In the genomic region with DNA sequence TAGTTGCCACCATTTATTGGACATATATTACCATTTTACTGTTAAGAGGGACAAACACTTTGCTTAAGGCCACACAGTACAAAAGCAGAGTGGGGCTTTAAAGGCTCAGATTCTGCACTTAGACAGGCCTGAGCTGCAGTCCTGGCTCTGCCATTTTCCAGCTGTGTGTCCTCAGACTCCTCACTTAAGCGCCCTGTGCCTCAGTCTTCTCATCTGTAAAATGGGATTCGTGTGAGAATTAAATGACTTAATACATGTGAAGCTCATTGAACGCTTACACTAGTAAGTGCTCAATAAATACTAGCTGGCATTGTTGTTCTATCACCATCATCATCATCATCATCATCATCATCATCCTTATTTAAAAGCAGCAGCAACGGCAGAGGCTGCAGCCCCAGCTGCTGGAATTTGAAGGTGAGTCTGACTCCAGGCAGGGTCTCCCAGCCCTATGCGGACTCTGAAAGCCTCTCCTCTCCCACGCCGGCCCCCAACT, we compare ENCODE assay signal across 23 cellular contexts. TPM values are rescaled to one million over a fixed set of nuclear protein-coding genes. Genes with fewer than 3 reads are reported as not detected.
DNase-seq lines count a peak whose midpoint lies in the region; ATAC-seq and TF ChIP-seq lines count a peak whose summit lies in the region.
"Had no signal": no experiment of that assay in that cellular context is flagged by ENCODE, and none has a peak within 500 bp of the region (broad histone marks: within the 10 kb centered on the region; RNA-seq: fewer than 3 reads in every experiment).

No MANE protein-coding gene starts in this region.

- TF ChIP-seq CTCF in natural killer cell (IDR thresholded peaks at IDR 0.05) (no peak), brain (conservative IDR thresholded peaks at IDR 0.05) (no peak)

- intact Hi-C loops in natural killer cell (cut with micrococcal nuclease), result no loop called here
- intact Hi-C loops in cardiac septum (cut with DNase I), result no loop called here

- no peaks in the 10 kb centered on the region for H3K9me3 Mint-ChIP-seq in natural killer cell treated with Interleukin-12 subunit alpha and Interleukin-12 subunit beta and Interleukin-15 and Interleukin-18, amount 100 ng/mL, for 72 hours
- H3K9me3 Mint-ChIP-seq in natural killer cell (no peaks in the 10 kb centered on the region), brain (peaks cover 0 to 8% (median 0%) of the 10 kb centered on the region in 5 experiments)
- H3K9me3 Mint-ChIP-seq: activated T-cell treated with anti-CD3 and anti-CD28 coated beads, Interleukin-2, amount 50 U/mL, for 72 hours had no signal

- no peaks in the 10 kb centered on the region for H3K36me3 Mint-ChIP-seq in natural killer cell treated with Interleukin-12 subunit alpha and Interleukin-12 subunit beta and Interleukin-15 and Interleukin-18, amount 100 ng/mL, for 72 hours
- H3K36me3 Mint-ChIP-seq in natural killer cell, result no peaks in the 10 kb centered on the region
- no peaks in the 10 kb centered on the region for H3K36me3 Mint-ChIP-seq in brain

- peak; percentile 18 for DNase-seq in natural killer cell treated with Interleukin-12 subunit alpha and Interleukin-12 subunit beta and Interleukin-15 and Interleukin-18, amount 100 ng/mL, for 72 hours (ENCODE audit: low spot score)
- DNase-seq in natural killer cell (no peak), mesenteric fat pad (ENCODE audit: low spot score) (peak; percentile 41), Ammon's horn (ENCODE audit: low spot score) (no peak), LoVo (ENCODE audit: low spot score) (no peak), cardiac septum (ENCODE audit: low spot score) (no peak), activated gamma-delta T cell (lab: John Stamatoyannopoulos, UW) (no peak)
- DNase-seq: activated naive CD4-positive, alpha-beta T cell treated with anti-CD3 and anti-CD28 coated beads, Interleukin-2, amount 50 U/mL, for 16 hours; activated T-cell treated with anti-CD3 and anti-CD28 coated beads, Interleukin-2, amount 50 U/mL, for 72 hours; anterior cingulate cortex; foreskin melanocyte; HCEC 1CT; NCI-H1105; NCI-H2081 treated with DMSO at 0.1 percent for 48 hours; stimulated activated CD4-positive, alpha-beta T cell treated with anti-CD3 and anti-CD28 coated beads, Interleukin-12 subunit alpha, Interleukin-12 subunit beta, amount 100 ng/mL, for 4 hours had no signal

- H3K27ac Mint-ChIP-seq in natural killer cell treated with Interleukin-12 subunit alpha and Interleukin-12 subunit beta and Interleukin-15 and Interleukin-18, amount 100 ng/mL, for 72 hours, result no peak overlapping the region
- no peak overlapping the region for H3K27ac Mint-ChIP-seq in natural killer cell
- no peak overlapping the region for H3K27ac Mint-ChIP-seq in brain
- H3K27ac Mint-ChIP-seq: activated T-cell treated with anti-CD3 and anti-CD28 coated beads, Interleukin-2, amount 50 U/mL, for 72 hours had no signal

- H3K27me3 Mint-ChIP-seq in natural killer cell treated with Interleukin-12 subunit alpha and Interleukin-12 subunit beta and Interleukin-15 and Interleukin-18, amount 100 ng/mL, for 72 hours, result peaks cover 37 to 55% of the 10 kb centered on the region in 2 donors
- peaks cover 37% of the 10 kb centered on the region in 2 donors for H3K27me3 Mint-ChIP-seq in natural killer cell (ENCODE audit: low read depth in 2 of 2)
- peaks cover 28% of the 10 kb centered on the region for H3K27me3 Mint-ChIP-seq in brain

- H3K4me3 Mint-ChIP-seq in natural killer cell treated with Interleukin-12 subunit alpha and Interleukin-12 subunit beta and Interleukin-15 and Interleukin-18, amount 100 ng/mL, for 72 hours, result no peak overlapping the region
- H3K4me3 Mint-ChIP-seq in natural killer cell (no peak overlapping the region), brain (peak overlapping the region; percentile 57 to 75 (median 72))
- H3K4me3 Mint-ChIP-seq: activated T-cell treated with anti-CD3 and anti-CD28 coated beads, Interleukin-2, amount 50 U/mL, for 72 hours had no signal

- ATAC-seq in natural killer cell treated with Interleukin-12 subunit alpha and Interleukin-12 subunit beta and Interleukin-15 and Interleukin-18, amount 100 ng/mL, for 72 hours, result no peak
- ATAC-seq in natural killer cell, result no peak
- ATAC-seq: left lobe of liver had no signal

- no peaks in the 10 kb centered on the region for H3K4me1 Mint-ChIP-seq in natural killer cell treated with Interleukin-12 subunit alpha and Interleukin-12 subunit beta and Interleukin-15 and Interleukin-18, amount 100 ng/mL, for 72 hours (ENCODE audit: low read depth in 2 of 2)
- peaks cover 0 to 6% of the 10 kb centered on the region in 2 donors for H3K4me1 Mint-ChIP-seq in natural killer cell
- H3K4me1 Mint-ChIP-seq in brain, result peaks cover 55% of the 10 kb centered on the region

RNA-seq across cellular contexts. Expression of a gene that starts 0.4 kb away (rescaled TPM):
- not detected for total RNA-seq in natural killer cell treated with Interleukin-12 subunit alpha and Interleukin-12 subunit beta and Interleukin-15 and Interleukin-18, amount 100 ng/mL, for 72 hours
- total RNA-seq in natural killer cell, result not detected
- 2.2 TPM for polyA plus RNA-seq in brain (ENCODE audit: insufficient read depth, low read depth, low replicate concordance)
- total RNA-seq in mesenteric fat pad, result not detected
- total RNA-seq in cardiac septum, result not detected
- total RNA-seq: activated CD8-positive, alpha-beta memory T cell treated with anti-CD3 and anti-CD28 coated beads for 36 hours; activated T-cell treated with anti-CD3 and anti-CD28 coated beads, Interleukin-2, amount 50 U/mL, for 72 hours; GM12878; left lobe of liver; mononuclear cell; NCI-H460; ureter had no signal
- polyA plus RNA-seq: esophagus, GM12878 had no signal

Comparison
In these comparisons a context has a peak if more than half of its experiments do, and no peak if none do; other contexts are left out.
1. DNase-seq: peak in natural killer cell treated with Interleukin-12 subunit alpha and Interleukin-12 subunit beta and Interleukin-15 and Interleukin-18, amount 100 ng/mL, for 72 hours (single experiment) and mesenteric fat pad (single experiment); none in natural killer cell (single experiment), Ammon's horn (single experiment), LoVo (single experiment), cardiac septum (single experiment) and activated gamma-delta T cell (single experiment).
2. H3K4me3 Mint-ChIP-seq: peak in brain (5 of 5); none in natural killer cell treated with Interleukin-12 subunit alpha and Interleukin-12 subunit beta and Interleukin-15 and Interleukin-18, amount 100 ng/mL, for 72 hours (single experiment) and natural killer cell (single experiment).